In the genomic region with DNA sequence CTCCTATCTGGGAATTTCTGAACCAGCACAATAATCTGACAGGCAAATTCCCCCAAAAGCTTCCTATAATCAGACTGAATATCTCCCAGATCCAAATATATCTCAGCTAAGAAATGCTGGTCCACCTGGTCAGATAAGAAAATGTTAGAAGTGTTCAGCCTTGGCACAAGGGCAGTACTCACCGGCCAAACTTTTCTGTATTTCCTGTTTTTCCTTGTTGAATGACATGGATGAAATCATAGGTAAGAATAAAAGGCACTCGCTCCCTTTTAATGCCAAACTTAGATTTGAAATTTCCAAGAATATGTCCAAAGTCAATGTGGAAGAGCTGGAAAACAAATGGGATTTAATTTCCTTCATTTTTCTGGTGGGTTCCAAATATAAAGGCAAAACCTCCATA, we compare ENCODE assay signal across 10 cellular contexts.
"Had no signal": no experiment of that assay in that cellular context is flagged by ENCODE, and none has a peak within 500 bp of the region (broad histone marks: within the 10 kb centered on the region; RNA-seq: fewer than 3 reads in every experiment).

No MANE protein-coding gene starts in this region.

- DNase-seq: GM23248, GOT3, H7, H9, HFFc6 had no signal

- H3K9me3 ChIP-seq: HAP-1 had no signal

- H3K4me1 ChIP-seq: HAP-1 had no signal

- ATAC-seq: GM23338, HCT116 had no signal

- FAIRE-seq: H1, H54 had no signal

- H3K4me3 ChIP-seq: GM23248, GM23338, HAP-1 had no signal

- H3K27ac ChIP-seq: GM23248 had no signal
